In the genomic region with DNA sequence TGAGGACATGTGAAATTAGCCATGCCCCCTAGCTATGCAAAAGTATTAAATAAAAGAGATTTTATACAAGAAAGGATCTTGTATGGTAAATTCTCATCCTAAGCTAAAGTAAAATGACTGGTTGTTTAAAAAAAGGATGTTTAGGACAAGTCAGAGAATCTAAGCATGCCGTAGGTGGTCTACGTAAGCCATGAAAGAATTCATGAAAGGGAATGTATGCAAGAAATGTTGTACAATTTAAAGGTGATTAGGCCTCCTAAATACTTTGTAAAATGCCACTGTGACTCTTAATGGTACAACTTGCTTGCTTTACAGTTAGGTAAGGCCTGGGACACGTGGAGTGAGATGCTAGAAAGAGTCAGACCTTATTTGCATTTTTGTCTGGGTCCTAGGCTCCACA, we compare ENCODE assay signal across 26 cellular contexts.
"Had no signal": no experiment of that assay in that cellular context is flagged by ENCODE, and none has a peak within 500 bp of the region (broad histone marks: within the 10 kb centered on the region; RNA-seq: fewer than 3 reads in every experiment).

No MANE protein-coding gene starts in this region.

- H3K4me1 Mint-ChIP-seq: naive B cell; natural killer cell; stimulated activated naive B cell treated with anti-CD40 and anti-IgM and Interleukin-4, amounts not matched to agents 10 μg/mL and 1 μg/mL and 100 μg/mL, for 72 hours had no signal

- H3K4me3 Mint-ChIP-seq: naive B cell; natural killer cell; stimulated activated naive B cell treated with anti-CD40 and anti-IgM and Interleukin-4, amounts not matched to agents 10 μg/mL and 1 μg/mL and 100 μg/mL, for 72 hours had no signal

- H3K27me3 ChIP-seq: pancreas, stomach, testis, thyroid gland, transverse colon, upper lobe of left lung had no signal

- H3K9me3 Mint-ChIP-seq: stimulated activated naive B cell treated with anti-CD40 and anti-IgM and Interleukin-4, amounts not matched to agents 10 μg/mL and 1 μg/mL and 100 μg/mL, for 72 hours had no signal

- H3K27ac Mint-ChIP-seq: naive B cell; natural killer cell; stimulated activated naive B cell treated with anti-CD40 and anti-IgM and Interleukin-4, amounts not matched to agents 10 μg/mL and 1 μg/mL and 100 μg/mL, for 72 hours had no signal

- H3K27ac ChIP-seq: left ventricle myocardium inferior, pancreas, prostate gland, skin epidermis, stomach, testis, thyroid gland, transverse colon, upper lobe of left lung had no signal

- H3K4me1 ChIP-seq: left ventricle myocardium inferior, pancreas, prostate gland, testis, thyroid gland, transverse colon, upper lobe of left lung had no signal

- H3K4me3 ChIP-seq: left ventricle myocardium inferior, lung, pancreas, prostate gland, skin epidermis, stomach, testis, thyroid gland, transverse colon, upper lobe of left lung had no signal

- ATAC-seq: natural killer cell; pancreas; right cardiac atrium; sciatic nerve; stimulated activated naive B cell treated with anti-CD40 and anti-IgM and Interleukin-4, amounts not matched to agents 10 μg/mL and 1 μg/mL and 100 μg/mL, for 72 hours; stimulated activated naive CD8-positive, alpha-beta T cell treated with anti-CD3 and anti-CD28 coated beads, Interleukin-15, Interleukin-2, amounts not matched to agents 100 U/mL and 50 U/mL, for 24 hours had no signal

- H3K9me3 ChIP-seq: pancreas, prostate gland, stomach, testis, thyroid gland, transverse colon, upper lobe of left lung had no signal

- H3K36me3 Mint-ChIP-seq: natural killer cell; stimulated activated naive B cell treated with anti-CD40 and anti-IgM and Interleukin-4, amounts not matched to agents 10 μg/mL and 1 μg/mL and 100 μg/mL, for 72 hours had no signal

- DNase-seq: head of caudate nucleus; hippocampal formation; islet precursor cell; left ventricle myocardium inferior; naive B cell; natural killer cell; nucleus accumbens; pancreas; posterior cingulate gyrus; retina; right cardiac atrium; stimulated activated CD4-positive, alpha-beta T cell treated with anti-CD3 and anti-CD28 coated beads, Interleukin-12 subunit alpha, Interleukin-12 subunit beta, amount 100 ng/mL, for 4 hours; stimulated activated CD4-positive, alpha-beta T cell treated with anti-CD3 and anti-CD28 coated beads, Interleukin-15, amount 100 ng/mL, for 24 hours; stimulated activated CD4-positive, alpha-beta T cell treated with anti-CD3 and anti-CD28 coated beads, Interleukin-2, amount 100 ng/mL, for 24 hours; stimulated activated CD4-positive, alpha-beta T cell treated with anti-CD3 and anti-CD28 coated beads, Interleukin-4, amount 100 ng/mL, for 1 hour; stimulated activated naive B cell treated with anti-CD40 and anti-IgM and Interleukin-4, amounts not matched to agents 10 μg/mL and 1 μg/mL and 100 μg/mL, for 72 hours; stimulated activated naive CD8-positive, alpha-beta T cell treated with anti-CD3 and anti-CD28 coated beads, Interleukin-15, Interleukin-2, amounts not matched to agents 100 U/mL and 50 U/mL, for 24 hours; stomach; testis; thyroid gland; transverse colon; upper lobe of left lung had no signal

- H3K36me3 ChIP-seq: left ventricle myocardium inferior, pancreas, prostate gland, stomach, thyroid gland, transverse colon, upper lobe of left lung had no signal
